ENCODE assay signal across 6 cellular contexts in genomic region chr19:35716735-35716984, GRCh38. TPM values are rescaled to one million over a fixed set of nuclear protein-coding genes. Genes with fewer than 3 reads are reported as not detected.
DNase-seq lines count a peak whose midpoint lies in the region; ATAC-seq and TF ChIP-seq lines count a peak whose summit lies in the region.

No MANE protein-coding gene starts in this region.

- H3K27ac ChIP-seq in body of pancreas = peak overlapping the region; percentile 68 to 91 (median 88)

- peaks cover 5% of the 10 kb centered on the region for H3K36me3 ChIP-seq in BJ (ENCODE audit: control insufficient read depth, insufficient read depth, low read length)
- H3K36me3 ChIP-seq in body of pancreas (replicated peaks in 1 of 2; ENCODE audit: insufficient read depth in 1 of 2, low read depth in 2 of 2) = peaks cover 2 to 4% of the 10 kb centered on the region in 2 donors

- peak overlapping the region; percentile 90 to 91 (median 90) for H3K4me3 Mint-ChIP-seq in nephron

- intact Hi-C loops in body of pancreas (cut with DNase I) = loop anchor here (10.0 kb wide), 1 partner anchor 162 kb away; no protein-coding TSS in a partner anchor

- H3K4me3 ChIP-seq in BJ (ENCODE audit: low read depth, low read length) (peak overlapping the region; percentile 77), body of pancreas (peak overlapping the region; percentile 7 to 50)

- ATAC-seq in HG02571 (IDR thresholded peaks at IDR 0.05; ENCODE audit: unreplicated experiment) (peak; percentile 12), body of pancreas (peak; percentile 36)

- peaks cover 13% of the 10 kb centered on the region for H3K4me1 Mint-ChIP-seq in nephron

- H3K27me3 ChIP-seq in BJ (ENCODE audit: control insufficient read depth, insufficient read depth, low read length) = no peaks in the 10 kb centered on the region
- H3K27me3 ChIP-seq in body of pancreas = no peaks in the 10 kb centered on the region

- POLR2A ChIA-PET in BJ (lab: Charles Lee) = interaction anchor here (0.6 kb wide), 1 partner anchor 39 kb away, joined by 3 read pairs; no protein-coding TSS in a partner anchor

- TF ChIP-seq CTCF in BJ (IDR thresholded peaks at IDR 0.05; ENCODE audit: insufficient read depth, low read depth, low read length) (no peak), body of pancreas (IDR thresholded peaks at IDR 0.05) (no peak), nephron (IDR thresholded peaks at IDR 0.05; ENCODE audit: unreplicated experiment in 3 of 3) (no peak)

- H3K27me3 Mint-ChIP-seq in nephron (ENCODE audit: low read depth) = peaks cover 4% of the 10 kb centered on the region

- no peaks in the 10 kb centered on the region for H3K9me3 Mint-ChIP-seq in nephron

- H3K4me1 ChIP-seq in body of pancreas = peaks cover 34% of the 10 kb centered on the region

- 0% methylated on average over 13 to 20 of the region's 20 CpGs for WGBS in body of pancreas, 2 donors

- no peaks in the 10 kb centered on the region for H3K9me3 ChIP-seq in body of pancreas

- DNase-seq in BJ (ENCODE audit: low read depth) (no peak), body of pancreas (no peak), Ammon's horn (ENCODE audit: low spot score) (no peak)
- no peak for DNase-seq in activated CD4-positive, alpha-beta T cell treated with anti-CD3 and anti-CD28 coated beads for 4 hours

- TF ChIP-seq POLR2A in body of pancreas (IDR thresholded peaks at IDR 0.05) = peak in 2 of 3 donors; percentile 25 to 47

- peak overlapping the region; percentile 85 to 96 (median 95) for H3K27ac Mint-ChIP-seq in nephron

- CTCF ChIA-PET in BJ (lab: Yijun Ruan, JAX) = interaction anchor here (1.5 kb wide), 1 partner anchor 22 kb away, joined by 4 read pairs; no protein-coding TSS in a partner anchor

- peaks cover 10% of the 10 kb centered on the region for H3K36me3 Mint-ChIP-seq in nephron (ENCODE audit: low read depth)

RNA-seq across cellular contexts. Expression of gene KMT2B, which starts 1.1 kb away (rescaled TPM):
- polyA plus RNA-seq in BJ (2011; rRNA removed) = 6.1 and 13.3 TPM in 2 replicates
- 7.3 and 9.8 TPM in 2 replicates for polyA minus RNA-seq in BJ (2011; rRNA and poly(A)+ RNA removed)
- 10 to 100 TPM; 18.7 to 31.6 TPM for total RNA-seq in body of pancreas

RNA-seq across cellular contexts. Expression of gene ZBTB32, which starts 12.3 kb away (rescaled TPM):
- not detected in 2 replicates for polyA plus RNA-seq in BJ (2011; rRNA removed)
- not detected in 2 replicates for polyA minus RNA-seq in BJ (2011; rRNA and poly(A)+ RNA removed)
- not detected for total RNA-seq in body of pancreas

RNA-seq across cellular contexts. Expression of gene IGFLR1, which starts 25.6 kb away (rescaled TPM):
- 1.1 and 1.9 TPM in 2 replicates for polyA plus RNA-seq in BJ (2011; rRNA removed)
- polyA minus RNA-seq in BJ (2011; rRNA and poly(A)+ RNA removed) = 0.15 and 2.1 TPM in 2 replicates
- 10 to 100 TPM in 1 of 2 donors, 1 to 10 TPM in 1; 6.0 to 11.2 TPM for total RNA-seq in body of pancreas

RNA-seq across cellular contexts. Expression of gene U2AF1L4, which starts 28.6 kb away (rescaled TPM):
- 18.3 and 20.3 TPM in 2 replicates for polyA plus RNA-seq in BJ (2011; rRNA removed)
- 6.8 and 12.8 TPM in 2 replicates for polyA minus RNA-seq in BJ (2011; rRNA and poly(A)+ RNA removed)
- total RNA-seq in body of pancreas = 10 to 100 TPM; 26.2 to 83.4 TPM

RNA-seq across cellular contexts. Expression of gene PSENEN, which starts 28.8 kb away (rescaled TPM):
- polyA plus RNA-seq in BJ (2011; rRNA removed) = 65.4 and 76.2 TPM in 2 replicates
- 19.0 and 28.4 TPM in 2 replicates for polyA minus RNA-seq in BJ (2011; rRNA and poly(A)+ RNA removed)
- 10 to 100 TPM; 10.6 to 21.1 TPM for total RNA-seq in body of pancreas
